Comparison of ENCODE assay signal across 12 cellular contexts in genomic region chr5:149445343-149445738, GRCh38.
DNase-seq lines count a peak whose midpoint lies in the region; TF ChIP-seq lines count a peak whose summit lies in the region.
"Had no signal": no experiment of that assay in that cellular context is flagged by ENCODE, and none has a peak within 500 bp of the region (broad histone marks: within the 10 kb centered on the region; RNA-seq: fewer than 3 reads in every experiment).

No MANE protein-coding gene starts in this region.

- no peaks in the 10 kb centered on the region for H3K9me3 ChIP-seq in HUES64 (ENCODE audit: insufficient read depth, low read depth, low read length)
- H3K9me3 ChIP-seq in breast epithelium = no peaks in the 10 kb centered on the region
- peaks cover 11% of the 10 kb centered on the region for H3K9me3 ChIP-seq in mesodermal cell (ENCODE audit: control insufficient read depth, low read length)
- H3K9me3 ChIP-seq in suprapubic skin = no peaks in the 10 kb centered on the region
- H3K9me3 ChIP-seq: neutrophil had no signal

- H3K27me3 ChIP-seq in HUES64 (ENCODE audit: insufficient read depth, low read length) (no peaks in the 10 kb centered on the region), breast epithelium (no peaks in the 10 kb centered on the region), suprapubic skin (no peaks in the 10 kb centered on the region)
- H3K27me3 ChIP-seq: neutrophil had no signal

- no peak for DNase-seq in breast epithelium (ENCODE audit: low spot score in 2 of 2)
- no peak for DNase-seq in suprapubic skin (ENCODE audit: low spot score in 2 of 2)
- DNase-seq in SIG-M5 (lab: John Stamatoyannopoulos, UW) = no peak
- DNase-seq in NCI-H187 treated with DMSO at 0.1 percent for 48 hours (lab: John Stamatoyannopoulos, UW) = no peak
- DNase-seq in A172 (ENCODE audit: low spot score) = no peak
- no peak for DNase-seq in glomerular visceral epithelial cell (ENCODE audit: extremely low spot score)
- DNase-seq: activated naive CD4-positive, alpha-beta T cell; stimulated activated naive CD4-positive, alpha-beta T cell; T-helper 9 cell had no signal

- WGBS in HUES64 = 66% methylated on average over 7 of the region's 7 CpGs
- 63 to 71% methylated on average over 6 of the region's 7 CpGs for WGBS in mesodermal cell (ENCODE audit: insufficient coverage in 2 of 2), 2 experiments
- whole genome bisulfite sequencing in suprapubic skin = 69% methylated on average over 7 of the region's 7 CpGs

- TF ChIP-seq POLR2A in breast epithelium (IDR thresholded peaks at IDR 0.05) (no peak), suprapubic skin (IDR thresholded peaks at IDR 0.05) (no peak)

- no peak overlapping the region for H3K4me3 ChIP-seq in HUES64 (ENCODE audit: low read length)
- H3K4me3 ChIP-seq in breast epithelium = no peak overlapping the region
- no peak overlapping the region for H3K4me3 ChIP-seq in mesodermal cell (ENCODE audit: extremely low read depth, insufficient read depth, low read length, poor library complexity, severe bottlenecking)
- no peak overlapping the region for H3K4me3 ChIP-seq in suprapubic skin

- intact Hi-C loops in breast epithelium (cut with DNase I; ENCODE audit: low total_unique reads) = no loop called here

- H3K9ac ChIP-seq in HUES64 (ENCODE audit: low read depth, low read length) = no peak overlapping the region

- H3K36me3 ChIP-seq in HUES64 (ENCODE audit: insufficient read depth, low read length) (no peaks in the 10 kb centered on the region), breast epithelium (no peaks in the 10 kb centered on the region), mesodermal cell (ENCODE audit: control insufficient read depth, insufficient read depth, low read length) (no peaks in the 10 kb centered on the region), suprapubic skin (no peaks in the 10 kb centered on the region)
- H3K36me3 ChIP-seq: neutrophil had no signal

- no peak for TF ChIP-seq EP300 in suprapubic skin (IDR thresholded peaks at IDR 0.05)

- H3K4me1 ChIP-seq in HUES64 (ENCODE audit: insufficient read depth, low read length) = peaks cover 11% of the 10 kb centered on the region
- H3K4me1 ChIP-seq in breast epithelium = peaks cover 7 to 26% of the 10 kb centered on the region in 2 donors
- H3K4me1 ChIP-seq in mesodermal cell (ENCODE audit: control insufficient read depth, insufficient read depth, low read length, poor library complexity, severe bottlenecking) = peaks cover 48% of the 10 kb centered on the region
- peaks cover 62% of the 10 kb centered on the region for H3K4me1 ChIP-seq in suprapubic skin

- H3K27ac ChIP-seq in HUES64 (ENCODE audit: low read depth, low read length) (peak overlapping the region; percentile 59), breast epithelium (peak overlapping the region; percentile 70 to 85), mesodermal cell (ENCODE audit: low read depth, low read length, severe bottlenecking) (peak overlapping the region; percentile 75), suprapubic skin (peak overlapping the region; percentile 9)
- H3K27ac ChIP-seq: neutrophil had no signal

- TF ChIP-seq CTCF in breast epithelium (IDR thresholded peaks at IDR 0.05) = no peak
- TF ChIP-seq CTCF in suprapubic skin (IDR thresholded peaks at IDR 0.05) = no peak

Comparison
In these comparisons a context has a peak if more than half of its experiments do, and no peak if none do; other contexts are left out.
1. H3K27ac ChIP-seq: peak in every context shown above with its lines; median percentile 78 in breast epithelium; 75 in mesodermal cell; 59 in HUES64; 9 in suprapubic skin.